Comparison of ENCODE assay signal across 7 cellular contexts in genomic region chr4:26076000-26076587, GRCh38.
A peak's percentile ranks its signal among the peaks of the same experiment; 100 is the strongest.
DNase-seq lines count a peak whose midpoint lies in the region; ATAC-seq and TF ChIP-seq lines count a peak whose summit lies in the region.

No MANE protein-coding gene starts in this region.

- TF ChIP-seq POLR2A in heart left ventricle (IDR thresholded peaks at IDR 0.05) = no peak

- DNase-seq in heart left ventricle (no peak), anterior cingulate cortex (lab: John Stamatoyannopoulos, UW) (no peak), NCI-H1436 (lab: John Stamatoyannopoulos, UW) (no peak)
- no peak for DNase-seq in activated CD4-positive, CD25-positive, alpha-beta regulatory T cell (lab: John Stamatoyannopoulos, UW)

- no peak for TF ChIP-seq CTCF in heart left ventricle (IDR thresholded peaks at IDR 0.05)

- H3K27me3 ChIP-seq in heart left ventricle = peaks cover 0 to under 1% (median 0%) of the 10 kb centered on the region in 9 donors

- H3K4me1 Mint-ChIP-seq in T-helper 1 cell treated with Interleukin-12 subunit alpha and Interleukin-12 subunit beta and Interleukin-4 antibody, amounts not matched to agents 30 μg/mL and 1 μg/mL, for 36 hours (ENCODE audit: low read depth) = peaks cover 58% of the 10 kb centered on the region

- peaks cover 0 to 11% (median 0%) of the 10 kb centered on the region in 12 donors for H3K9me3 ChIP-seq in heart left ventricle

- intact Hi-C loops in heart left ventricle (cut with DNase I) = loop anchor here in 1 of 10 donors (10.0 kb wide), 1 partner anchor 81 kb away; no protein-coding TSS in a partner anchor

- peak; percentile 76 for ATAC-seq in GM19043 (IDR thresholded peaks at IDR 0.05; ENCODE audit: low read depth, unreplicated experiment)
- peak; percentile 59 for ATAC-seq in HG02970 (IDR thresholded peaks at IDR 0.05; ENCODE audit: low FRiP score, unreplicated experiment)
- ATAC-seq in heart left ventricle = peak; percentile 26 to 83 (median 72)

- 76 to 92% (median 90%) methylated on average over 4 of the region's 4 CpGs for WGBS in heart left ventricle, 4 donors

- no peaks in the 10 kb centered on the region for H3K27me3 Mint-ChIP-seq in T-helper 1 cell treated with Interleukin-12 subunit alpha and Interleukin-12 subunit beta and Interleukin-4 antibody, amounts not matched to agents 30 μg/mL and 1 μg/mL, for 36 hours (ENCODE audit: low read depth)

- no peak overlapping the region for H3K4me3 ChIP-seq in heart left ventricle

- H3K36me3 ChIP-seq in heart left ventricle = no peaks in the 10 kb centered on the region

- H3K4me3 Mint-ChIP-seq in T-helper 1 cell treated with Interleukin-12 subunit alpha and Interleukin-12 subunit beta and Interleukin-4 antibody, amounts not matched to agents 30 μg/mL and 1 μg/mL, for 36 hours = peak overlapping the region; percentile 43

- H3K27ac ChIP-seq in heart left ventricle = peak overlapping the region in 6 of 12 donors; percentile 14 to 84 (median 41)

- H3K36me3 Mint-ChIP-seq in T-helper 1 cell treated with Interleukin-12 subunit alpha and Interleukin-12 subunit beta and Interleukin-4 antibody, amounts not matched to agents 30 μg/mL and 1 μg/mL, for 36 hours (ENCODE audit: low read depth) = peaks cover 24% of the 10 kb centered on the region

- peaks cover 29% of the 10 kb centered on the region for H3K9me3 Mint-ChIP-seq in T-helper 1 cell treated with Interleukin-12 subunit alpha and Interleukin-12 subunit beta and Interleukin-4 antibody, amounts not matched to agents 30 μg/mL and 1 μg/mL, for 36 hours

- H3K4me1 ChIP-seq in heart left ventricle = peaks cover 0 to 60% (median 0%) of the 10 kb centered on the region in 12 donors

- peak overlapping the region; percentile 94 for H3K27ac Mint-ChIP-seq in T-helper 1 cell treated with Interleukin-12 subunit alpha and Interleukin-12 subunit beta and Interleukin-4 antibody, amounts not matched to agents 30 μg/mL and 1 μg/mL, for 36 hours
